1 cellular context compared by ENCODE assay signal in genomic region chr5:62475072-62475471, GRCh38.
TF ChIP-seq lines count a peak whose summit lies in the region.

No MANE protein-coding gene starts in this region.

TF ChIP-seq in GM23338, 12 proteins besides CTCF, POLR2A, EP300 and RAD21 (continued from another document):
- TF ChIP-seq ETS1 (IDR thresholded peaks at IDR 0.05) (no peak), NANOG (IDR thresholded peaks at IDR 0.05; ENCODE audit: borderline replicate concordance) (no peak), ZNF331 (CRISPR knock-in tag; IDR thresholded peaks at IDR 0.05; ENCODE audit: low read depth) (no peak), ZNF462 (CRISPR knock-in tag; IDR thresholded peaks at IDR 0.05) (no peak), EZH2phosphoT487 (IDR thresholded peaks at IDR 0.05; ENCODE audit: unreplicated experiment) (no peak), STAT1 (IDR thresholded peaks at IDR 0.05; ENCODE audit: unreplicated experiment) (no peak), CREB1 (CRISPR knock-in tag; IDR thresholded peaks at IDR 0.05; ENCODE audit: low read depth) (no peak), POLR2AphosphoS5 (IDR thresholded peaks at IDR 0.05; ENCODE audit: low read depth) (no peak), ZNF114 (CRISPR knock-in tag; IDR thresholded peaks at IDR 0.05) (no peak)
